ENCODE assay signal across 8 cellular contexts in the genomic region with DNA sequence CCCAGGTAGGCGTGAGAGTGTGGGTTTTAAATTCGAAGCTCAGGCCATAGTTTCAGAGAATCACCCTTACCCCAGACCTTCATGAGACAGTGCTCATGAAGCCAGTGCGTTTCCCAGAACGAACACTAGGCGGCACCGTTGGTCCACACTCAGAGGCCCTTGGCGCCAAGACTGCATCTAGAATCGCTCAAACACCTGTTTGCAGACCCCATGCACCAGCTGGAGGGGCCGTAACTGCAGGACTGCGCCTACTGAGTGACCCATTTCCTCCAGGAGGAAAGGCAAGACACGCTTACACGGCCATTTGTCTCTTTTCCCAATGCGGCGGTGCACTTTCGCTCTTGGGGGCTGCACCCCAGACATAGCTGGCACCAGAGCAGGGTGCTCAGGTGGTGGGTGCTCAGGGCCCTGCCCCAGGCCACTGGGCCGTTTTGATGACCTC. TPM values are rescaled to one million over a fixed set of nuclear protein-coding genes. Genes with fewer than 3 reads are reported as not detected.
DNase-seq lines count a peak whose midpoint lies in the region; ATAC-seq and TF ChIP-seq lines count a peak whose summit lies in the region.

No MANE protein-coding gene starts in this region.

- ATAC-seq in GM21367 (IDR thresholded peaks at IDR 0.05; ENCODE audit: unreplicated experiment): peak; percentile 57
- peak; percentile 87 for ATAC-seq in upper lobe of right lung

- no peak overlapping the region for H3K27ac ChIP-seq in SJSA1
- H3K27ac ChIP-seq in upper lobe of right lung: no peak overlapping the region

- intact Hi-C loops in upper lobe of right lung (cut with DNase I): no loop called here

- H3K36me3 ChIP-seq in SJSA1 (no peaks in the 10 kb centered on the region), upper lobe of right lung (no peaks in the 10 kb centered on the region)

- H3K27me3 ChIP-seq in SJSA1 (replicated peaks) (no peaks in the 10 kb centered on the region), upper lobe of right lung (no peaks in the 10 kb centered on the region)

- TF ChIP-seq CTCF in upper lobe of right lung (IDR thresholded peaks at IDR 0.05): peak; percentile 97

- DNase-seq in CMK (ENCODE audit: low read depth) (peak; percentile 77), M059J (ENCODE audit: low read depth) (peak; percentile 67), SJSA1 (ENCODE audit: low read depth in 1 of 2, low spot score in 2 of 2) (peak; percentile 52 to 74), globus pallidus (ENCODE audit: low spot score) (peak; percentile 60), pons (ENCODE audit: low spot score) (peak; percentile 59), upper lobe of right lung (peak; percentile 84)
- DNase-seq in activated gamma-delta T cell treated with anti-CD3 and anti-CD28 coated beads, Interleukin-2, amount 50 U/mL, for 16 hours (ENCODE audit: low read depth): peak; percentile 80

- H3K9me3 ChIP-seq in SJSA1 (replicated peaks): no peaks in the 10 kb centered on the region
- no peaks in the 10 kb centered on the region for H3K9me3 ChIP-seq in upper lobe of right lung

- H3K4me1 ChIP-seq in SJSA1 (replicated peaks) (no peaks in the 10 kb centered on the region), upper lobe of right lung (peaks cover 3% of the 10 kb centered on the region)

- no peak overlapping the region for H3K4me3 ChIP-seq in SJSA1
- no peak overlapping the region for H3K4me3 ChIP-seq in upper lobe of right lung

RNA-seq across cellular contexts. Expression of gene ADGRG5, which starts 34.0 kb away (rescaled TPM):
- 0.22 and 0.37 TPM in 2 replicates for total RNA-seq in M059J (2014; rRNA removed; shearing (Covaris generic))
- total RNA-seq in SJSA1 (2014; rRNA removed; shearing (Covaris generic)): not detected in 2 replicates
- 1.9 TPM for total RNA-seq in upper lobe of right lung

RNA-seq across cellular contexts. Expression of gene CCDC102A, which starts 40.1 kb away (rescaled TPM):
- 7.0 and 16.8 TPM in 2 replicates for total RNA-seq in M059J (2014; rRNA removed; shearing (Covaris generic))
- total RNA-seq in SJSA1 (2014; rRNA removed; shearing (Covaris generic)): 13.4 and 24.5 TPM in 2 replicates
- 11.3 TPM for total RNA-seq in upper lobe of right lung

RNA-seq across cellular contexts. Expression of gene ADGRG1, which starts 52.0 kb away (rescaled TPM):
- 16.2 and 20.6 TPM in 2 replicates for total RNA-seq in M059J (2014; rRNA removed; shearing (Covaris generic))
- total RNA-seq in SJSA1 (2014; rRNA removed; shearing (Covaris generic)): 0.47 TPM in 1 of 2 replicates, not detected in the other
- 66.9 TPM for total RNA-seq in upper lobe of right lung

Comparison
In these comparisons a context has a peak if more than half of its experiments do, and no peak if none do; other contexts are left out.
1. RNA of gene ADGRG1, which starts 52.0 kb away (total RNA-seq): 66.9 TPM in upper lobe of right lung (single experiment) and 16.2 to 20.6 TPM in M059J; 0.47 TPM in SJSA1; every median in the first group is over 10 times any median in the second.
2. Peak in every context shown above with its lines, with median percentiles within 50 percentile points of each other: DNase-seq.